In genomic region chr1:167890400-167890799, GRCh38 we compare ENCODE assay signal across 7 cellular contexts. TPM values are rescaled to one million over a fixed set of nuclear protein-coding genes. Genes with fewer than 3 reads are reported as not detected.
"Had no signal": no experiment of that assay in that cellular context is flagged by ENCODE, and none has a peak within 500 bp of the region (broad histone marks: within the 10 kb centered on the region; RNA-seq: fewer than 3 reads in every experiment).

No MANE protein-coding gene starts in this region.

- H3K4me2 ChIP-seq: GM23338 had no signal

- H3K4me3 Mint-ChIP-seq: GM23338, HFFc6 had no signal

- H3K4me3 ChIP-seq: GM23338, HAP-1 had no signal

- H3K4me1 ChIP-seq: HAP-1 had no signal

- H3K9me3 Mint-ChIP-seq: HFFc6 had no signal

- ATAC-seq: GM23338, HCT116 had no signal

- H3K4me1 Mint-ChIP-seq: GM23338 had no signal

- H3K27ac Mint-ChIP-seq: GM23338, HFFc6 had no signal

- DNase-seq: H7, HFFc6, IMR-90 had no signal

- H3K9me3 ChIP-seq: HAP-1 had no signal

- H3K36me3 ChIP-seq: HAP-1 had no signal

RNA-seq across cellular contexts. Expression of gene ADCY10, which starts 23.5 kb away (rescaled TPM):
- total RNA-seq: GM23338, HT-29 had no signal
- polyA plus RNA-seq: GM23338 had no signal
